Comparison of ENCODE assay signal across 18 cellular contexts in the genomic region with DNA sequence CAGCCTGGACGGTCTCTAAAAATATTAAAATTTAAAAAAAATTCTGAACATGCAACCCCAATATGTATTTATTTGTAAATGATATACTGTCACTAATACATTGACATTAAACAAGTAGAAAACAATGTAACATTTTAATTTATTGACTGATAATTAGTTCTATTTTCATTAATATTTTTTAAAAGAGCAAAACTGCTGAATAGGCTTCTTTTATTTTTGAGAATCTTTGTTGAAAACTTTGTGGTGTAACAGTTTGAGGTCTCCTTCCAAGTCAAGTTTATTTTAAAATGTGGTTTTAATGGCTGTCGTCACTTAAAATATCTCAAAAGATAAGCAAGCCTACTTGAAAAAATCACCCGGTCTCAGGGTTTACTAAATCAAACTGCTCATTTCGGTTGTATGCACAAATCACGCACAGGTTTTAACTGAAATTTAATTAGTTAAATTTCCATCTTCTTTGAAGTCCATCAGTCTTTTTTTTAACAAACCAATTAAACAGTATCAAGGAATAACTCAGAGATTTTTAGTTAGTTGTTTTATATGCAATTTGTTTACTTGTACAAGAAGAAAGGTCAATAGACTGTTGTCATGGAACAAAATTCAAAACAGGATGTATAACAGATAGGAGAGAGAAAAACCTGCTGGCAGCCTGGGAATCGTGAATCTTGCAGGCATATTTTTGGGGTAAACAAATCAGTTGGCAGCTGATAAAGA. TPM values are rescaled to one million over a fixed set of nuclear protein-coding genes. Genes with fewer than 3 reads are reported as not detected.
DNase-seq lines count a peak whose midpoint lies in the region; ATAC-seq and TF ChIP-seq lines count a peak whose summit lies in the region.
"Had no signal": no experiment of that assay in that cellular context is flagged by ENCODE, and none has a peak within 500 bp of the region (broad histone marks: within the 10 kb centered on the region; RNA-seq: fewer than 3 reads in every experiment).

No MANE protein-coding gene starts in this region.

- WGBS in smooth muscle cell (ENCODE audit: low lambda C conversion rate): 44% methylated on average over 6 of the region's 6 CpGs

- no peaks in the 10 kb centered on the region for H4K20me1 ChIP-seq in smooth muscle cell (ENCODE audit: low read depth)
- H4K20me1 ChIP-seq in Karpas-422 (ENCODE audit: insufficient read depth, low read depth, low read length): no peaks in the 10 kb centered on the region

- H3K4me3 ChIP-seq in smooth muscle cell (no peak overlapping the region), Karpas-422 (ENCODE audit: low read length) (no peak overlapping the region)
- H3K4me3 ChIP-seq: skin epidermis had no signal

- peaks cover 16 to 25% of the 10 kb centered on the region in 2 donors for H3K9me3 Mint-ChIP-seq in stimulated activated naive CD8-positive, alpha-beta T cell treated with anti-CD3 and anti-CD28 coated beads, Interleukin-15, amount 100 ng/mL, for 72 hours

- ATAC-seq in stimulated activated naive CD8-positive, alpha-beta T cell treated with anti-CD3 and anti-CD28 coated beads, Interleukin-15, amount 100 ng/mL, for 72 hours: no peak
- ATAC-seq: HCT116 had no signal

- no peak overlapping the region for H3K4me3 Mint-ChIP-seq in stimulated activated naive CD8-positive, alpha-beta T cell treated with anti-CD3 and anti-CD28 coated beads, Interleukin-15, amount 100 ng/mL, for 72 hours

- peaks cover 14% of the 10 kb centered on the region for H3F3A ChIP-seq in smooth muscle cell (ENCODE audit: low read depth)

- H3K79me2 ChIP-seq in smooth muscle cell (ENCODE audit: low read depth) (no peaks in the 10 kb centered on the region), Karpas-422 (ENCODE audit: low read length) (no peaks in the 10 kb centered on the region)

- no peaks in the 10 kb centered on the region for H3K27me3 Mint-ChIP-seq in stimulated activated naive CD8-positive, alpha-beta T cell treated with anti-CD3 and anti-CD28 coated beads, Interleukin-15, amount 100 ng/mL, for 72 hours

- POLR2A ChIA-PET in HEK293T (lab: Yijun Ruan, JAX): interaction anchor here (4.3 kb wide), 1 partner anchor 10 kb away, joined by 23 read pairs; the partner anchor contains the start of gene EDRF1

- no peak for TF ChIP-seq CTCF in smooth muscle cell (IDR thresholded peaks at IDR 0.05; ENCODE audit: borderline replicate concordance, insufficient read depth, poor library complexity, severe bottlenecking)

- no peaks in the 10 kb centered on the region for H3K36me3 ChIP-seq in smooth muscle cell (ENCODE audit: low read depth)
- H3K36me3 ChIP-seq in Karpas-422 (ENCODE audit: insufficient read depth, low read length): no peaks in the 10 kb centered on the region

- no peaks in the 10 kb centered on the region for H3K9me2 ChIP-seq in Karpas-422 (replicated peaks; ENCODE audit: insufficient read depth, low read length)

- H3K9me3 ChIP-seq in smooth muscle cell (replicated peaks; ENCODE audit: low read depth) (no peaks in the 10 kb centered on the region), Karpas-422 (ENCODE audit: low read length) (no peaks in the 10 kb centered on the region)

- H3K27me3 ChIP-seq in smooth muscle cell (ENCODE audit: low read depth): no peaks in the 10 kb centered on the region
- H3K27me3 ChIP-seq in Karpas-422 (ENCODE audit: low read length): no peaks in the 10 kb centered on the region

- no peak overlapping the region for H3K9ac ChIP-seq in smooth muscle cell (ENCODE audit: low read depth)
- no peak overlapping the region for H3K9ac ChIP-seq in Karpas-422 (ENCODE audit: low read length)

- no peaks in the 10 kb centered on the region for H3K4me1 Mint-ChIP-seq in stimulated activated naive CD8-positive, alpha-beta T cell treated with anti-CD3 and anti-CD28 coated beads, Interleukin-15, amount 100 ng/mL, for 72 hours

- H3K4me2 ChIP-seq in smooth muscle cell: peak overlapping the region; percentile 56
- H3K4me2 ChIP-seq in Karpas-422 (ENCODE audit: low read depth, low read length, poor library complexity, severe bottlenecking): no peak overlapping the region

- no peak overlapping the region for H3K27ac ChIP-seq in smooth muscle cell (ENCODE audit: low read depth)
- no peak overlapping the region for H3K27ac ChIP-seq in Karpas-422 (ENCODE audit: low read length)
- H3K27ac ChIP-seq: skin epidermis had no signal

- H3K4me1 ChIP-seq in smooth muscle cell (ENCODE audit: low read depth): peaks cover 11% of the 10 kb centered on the region
- peaks cover 4% of the 10 kb centered on the region for H3K4me1 ChIP-seq in Karpas-422 (ENCODE audit: low read length)

- peak overlapping the region; percentile 21 for H2AFZ ChIP-seq in smooth muscle cell (ENCODE audit: low read depth)
- H2AFZ ChIP-seq in Karpas-422 (ENCODE audit: low read length): no peak overlapping the region

- CTCF ChIA-PET in HEK293T (lab: Yijun Ruan, JAX): no interaction called here

- DNase-seq in HEK293T (ENCODE audit: extremely low spot score): no peak
- DNase-seq in amniotic epithelial cell (ENCODE audit: low read depth): peak; percentile 54
- peak; percentile 9 for DNase-seq in left kidney (ENCODE audit: low read depth, low spot score)
- DNase-seq in smooth muscle cell (lab: John Stamatoyannopoulos, UW; ENCODE audit: unreplicated experiment): no peak
- no peak for DNase-seq in stimulated activated naive CD8-positive, alpha-beta T cell treated with anti-CD3 and anti-CD28 coated beads, Interleukin-15, amount 100 ng/mL, for 72 hours
- no peak for DNase-seq in Karpas-422
- DNase-seq in NCI-H2029 (lab: John Stamatoyannopoulos, UW): no peak
- DNase-seq: activated CD4-positive, alpha-beta T cell treated with anti-CD3 and anti-CD28 coated beads for 4 hours; activated CD8-positive, alpha-beta memory T cell treated with anti-CD3 and anti-CD28 coated beads, Interleukin-2, amount 50 U/mL, for 4 hours; aorta; NCI-H1436; NCI-H82; posterior cingulate gyrus; stimulated activated CD4-positive, alpha-beta T cell treated with anti-CD3 and anti-CD28 coated beads, Interleukin-4, amount 100 ng/mL, for 1 hour had no signal

- no peak overlapping the region for H3K27ac Mint-ChIP-seq in stimulated activated naive CD8-positive, alpha-beta T cell treated with anti-CD3 and anti-CD28 coated beads, Interleukin-15, amount 100 ng/mL, for 72 hours

TF ChIP-seq in HEK293T, 16 proteins besides CTCF, POLR2A, EP300 and RAD21:
- TF ChIP-seq FOXA1 (IDR thresholded peaks at IDR 0.05): no peak
- peak; percentile 29; the same call in 1 of the 2 replicates for TF ChIP-seq PKNOX1 (IDR thresholded peaks at IDR 0.05)

RNA-seq across cellular contexts. Expression of gene EDRF1, which starts 9.8 kb away (rescaled TPM):
- total RNA-seq in smooth muscle cell: 20.9 and 22.0 TPM in 2 replicates
- 8.5 and 13.2 TPM in 2 replicates for polyA plus RNA-seq in smooth muscle cell
- 26.5 and 63.3 TPM in 2 replicates for total RNA-seq in Karpas-422 (2014; rRNA removed; shearing (Covaris generic); ENCODE audit: low replicate concordance)

RNA-seq across cellular contexts. Expression of gene TEX36, which starts 26.7 kb away (rescaled TPM):
- not detected in 2 replicates for total RNA-seq in smooth muscle cell
- not detected in 2 replicates for polyA plus RNA-seq in smooth muscle cell
- total RNA-seq in Karpas-422 (2014; rRNA removed; shearing (Covaris generic); ENCODE audit: low replicate concordance): not detected in 2 replicates
- total RNA-seq: aorta, chondrocyte had no signal
- polyA plus RNA-seq: aorta, BJ had no signal

Comparison
In these comparisons a context has a peak if more than half of its experiments do, and no peak if none do; other contexts are left out.
1. DNase-seq: peak in amniotic epithelial cell (single experiment) and left kidney (single experiment); none in HEK293T (single experiment), smooth muscle cell (single experiment), stimulated activated naive CD8-positive, alpha-beta T cell treated with anti-CD3 and anti-CD28 coated beads, Interleukin-15, amount 100 ng/mL, for 72 hours (0 of 2), Karpas-422 (single experiment) and NCI-H2029 (single experiment).